ENCODE assay signal across 24 cellular contexts in genomic region chr12:124115976-124116690, GRCh38.
"Had no signal": no experiment of that assay in that cellular context is flagged by ENCODE, and none has a peak within 500 bp of the region (broad histone marks: within the 10 kb centered on the region; RNA-seq: fewer than 3 reads in every experiment).

No MANE protein-coding gene starts in this region.

- H3K36me3 ChIP-seq: heart left ventricle, right lobe of liver, thoracic aorta had no signal

- H3K27ac Mint-ChIP-seq: activated CD4-positive, alpha-beta memory T cell treated with anti-CD3 and anti-CD28 coated beads for 36 hours; activated T-helper 17 cell treated with anti-CD3 and anti-CD28 coated beads, Interleukin-2, amount 50 U/mL, for 72 hours; immature natural killer cell; naive thymus-derived CD4-positive, alpha-beta T cell; stimulated activated naive CD8-positive, alpha-beta T cell treated with anti-CD3 and anti-CD28 coated beads, Interleukin-15, Interleukin-2, amounts not matched to agents 100 ng/mL and 50 ng/mL, for 24 hours had no signal

- H3K4me3 ChIP-seq: heart left ventricle, right lobe of liver, thoracic aorta had no signal

- H3K4me1 ChIP-seq: heart left ventricle, right lobe of liver had no signal

- H3K4me1 Mint-ChIP-seq: activated T-helper 17 cell treated with anti-CD3 and anti-CD28 coated beads, Interleukin-2, amount 50 U/mL, for 72 hours; immature natural killer cell; naive thymus-derived CD4-positive, alpha-beta T cell had no signal

- H3K9me3 ChIP-seq: right lobe of liver had no signal

- H3K27me3 ChIP-seq: heart left ventricle, right lobe of liver had no signal

- H3K9me3 Mint-ChIP-seq: activated CD4-positive, alpha-beta memory T cell treated with anti-CD3 and anti-CD28 coated beads for 36 hours; activated T-cell treated with anti-CD3 and anti-CD28 coated beads, Interleukin-2, amount 50 U/mL, for 4 hours; activated T-helper 17 cell treated with anti-CD3 and anti-CD28 coated beads, Interleukin-2, amount 50 U/mL, for 72 hours; immature natural killer cell; stimulated activated naive CD8-positive, alpha-beta T cell treated with anti-CD3 and anti-CD28 coated beads, Interleukin-15, Interleukin-2, amounts not matched to agents 100 ng/mL and 50 ng/mL, for 24 hours had no signal

- DNase-seq: activated CD4-positive, alpha-beta memory T cell treated with anti-CD3 and anti-CD28 coated beads for 36 hours; activated CD4-positive, alpha-beta T cell treated with anti-CD3 and anti-CD28 coated beads for 4 hours; activated CD8-positive, alpha-beta memory T cell treated with anti-CD3 and anti-CD28 coated beads, Interleukin-2, amount 50 U/mL, for 48 hours; activated gamma-delta T cell treated with Interleukin-2 at 50 U/mL for 16 hours; activated naive CD4-positive, alpha-beta T cell treated with anti-CD3 and anti-CD28 coated beads, Interleukin-2, amount 50 U/mL, for 16 hours; activated T-cell treated with anti-CD3 and anti-CD28 coated beads, Interleukin-2, amount 50 U/mL, for 4 hours; amniotic stem cell; caudate nucleus; cortex of kidney; foreskin fibroblast; heart left ventricle; immature natural killer cell; kidney; left colon; mammary epithelial cell; midbrain; naive thymus-derived CD4-positive, alpha-beta T cell; right lobe of liver; stimulated activated CD4-positive, alpha-beta T cell treated with anti-CD3 and anti-CD28 coated beads, Interleukin-12 subunit alpha, Interleukin-12 subunit beta, amount 100 ng/mL, for 4 hours; stimulated activated CD4-positive, alpha-beta T cell treated with anti-CD3 and anti-CD28 coated beads, Interleukin-4, amount 100 ng/mL, for 1 hour; trophoblast cell had no signal

- H3K27ac ChIP-seq: heart left ventricle, right lobe of liver, thoracic aorta had no signal

- H3K4me3 Mint-ChIP-seq: activated CD4-positive, alpha-beta memory T cell treated with anti-CD3 and anti-CD28 coated beads for 36 hours; activated T-cell treated with anti-CD3 and anti-CD28 coated beads, Interleukin-2, amount 50 U/mL, for 4 hours; activated T-helper 17 cell treated with anti-CD3 and anti-CD28 coated beads, Interleukin-2, amount 50 U/mL, for 72 hours; immature natural killer cell; naive thymus-derived CD4-positive, alpha-beta T cell; stimulated activated naive CD8-positive, alpha-beta T cell treated with anti-CD3 and anti-CD28 coated beads, Interleukin-15, Interleukin-2, amounts not matched to agents 100 ng/mL and 50 ng/mL, for 24 hours had no signal

- H3K36me3 Mint-ChIP-seq: activated CD4-positive, alpha-beta memory T cell treated with anti-CD3 and anti-CD28 coated beads for 36 hours; immature natural killer cell; naive thymus-derived CD4-positive, alpha-beta T cell had no signal
